Comparison of ENCODE assay signal across 1 cellular context in the genomic region with DNA sequence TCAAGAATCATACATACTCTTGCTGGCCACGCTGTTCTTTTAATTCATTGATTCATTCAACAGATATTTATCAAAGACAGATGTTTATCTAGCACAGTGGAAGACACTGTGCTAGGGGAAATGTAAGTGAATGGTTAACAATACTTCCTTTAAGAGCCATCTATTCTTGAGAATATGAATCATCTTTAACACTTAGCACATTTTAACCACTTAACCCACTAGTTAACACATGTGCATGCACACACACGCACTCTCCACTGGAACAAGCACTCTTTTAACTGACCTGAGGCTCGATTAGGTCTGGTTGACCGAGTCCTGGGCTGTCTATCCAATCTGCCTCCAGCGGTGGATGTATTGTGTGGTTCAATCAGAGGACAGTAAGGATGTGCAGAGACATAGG.
TF ChIP-seq lines count a peak whose summit lies in the region.

No MANE protein-coding gene starts in this region.

TF ChIP-seq in GM23338, 12 proteins besides CTCF, POLR2A, EP300 and RAD21:
- TF ChIP-seq ZNF462 (CRISPR knock-in tag; IDR thresholded peaks at IDR 0.05) (no peak), EZH2phosphoT487 (IDR thresholded peaks at IDR 0.05; ENCODE audit: unreplicated experiment) (no peak), CREB1 (CRISPR knock-in tag; IDR thresholded peaks at IDR 0.05; ENCODE audit: low read depth) (no peak), NANOG (IDR thresholded peaks at IDR 0.05; ENCODE audit: borderline replicate concordance) (no peak), EZH2 (IDR thresholded peaks at IDR 0.05; ENCODE audit: low read depth, unreplicated experiment) (no peak), ZNF114 (CRISPR knock-in tag; IDR thresholded peaks at IDR 0.05) (no peak), POLR2AphosphoS5 (IDR thresholded peaks at IDR 0.05; ENCODE audit: low read depth) (no peak), JUNB (IDR thresholded peaks at IDR 0.05; ENCODE audit: unreplicated experiment) (no peak), STAT1 (IDR thresholded peaks at IDR 0.05; ENCODE audit: unreplicated experiment) (no peak), ZNF331 (CRISPR knock-in tag; IDR thresholded peaks at IDR 0.05; ENCODE audit: low read depth) (no peak)
- TF ChIP-seq, protein P1, sequence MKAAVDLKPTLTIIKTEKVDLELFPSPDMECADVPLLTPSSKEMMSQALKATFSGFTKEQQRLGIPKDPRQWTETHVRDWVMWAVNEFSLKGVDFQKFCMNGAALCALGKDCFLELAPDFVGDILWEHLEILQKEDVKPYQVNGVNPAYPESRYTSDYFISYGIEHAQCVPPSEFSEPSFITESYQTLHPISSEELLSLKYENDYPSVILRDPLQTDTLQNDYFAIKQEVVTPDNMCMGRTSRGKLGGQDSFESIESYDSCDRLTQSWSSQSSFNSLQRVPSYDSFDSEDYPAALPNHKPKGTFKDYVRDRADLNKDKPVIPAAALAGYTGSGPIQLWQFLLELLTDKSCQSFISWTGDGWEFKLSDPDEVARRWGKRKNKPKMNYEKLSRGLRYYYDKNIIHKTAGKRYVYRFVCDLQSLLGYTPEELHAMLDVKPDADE (IDR thresholded peaks at IDR 0.05) = no peak
- TF ChIP-seq, protein P2, sequence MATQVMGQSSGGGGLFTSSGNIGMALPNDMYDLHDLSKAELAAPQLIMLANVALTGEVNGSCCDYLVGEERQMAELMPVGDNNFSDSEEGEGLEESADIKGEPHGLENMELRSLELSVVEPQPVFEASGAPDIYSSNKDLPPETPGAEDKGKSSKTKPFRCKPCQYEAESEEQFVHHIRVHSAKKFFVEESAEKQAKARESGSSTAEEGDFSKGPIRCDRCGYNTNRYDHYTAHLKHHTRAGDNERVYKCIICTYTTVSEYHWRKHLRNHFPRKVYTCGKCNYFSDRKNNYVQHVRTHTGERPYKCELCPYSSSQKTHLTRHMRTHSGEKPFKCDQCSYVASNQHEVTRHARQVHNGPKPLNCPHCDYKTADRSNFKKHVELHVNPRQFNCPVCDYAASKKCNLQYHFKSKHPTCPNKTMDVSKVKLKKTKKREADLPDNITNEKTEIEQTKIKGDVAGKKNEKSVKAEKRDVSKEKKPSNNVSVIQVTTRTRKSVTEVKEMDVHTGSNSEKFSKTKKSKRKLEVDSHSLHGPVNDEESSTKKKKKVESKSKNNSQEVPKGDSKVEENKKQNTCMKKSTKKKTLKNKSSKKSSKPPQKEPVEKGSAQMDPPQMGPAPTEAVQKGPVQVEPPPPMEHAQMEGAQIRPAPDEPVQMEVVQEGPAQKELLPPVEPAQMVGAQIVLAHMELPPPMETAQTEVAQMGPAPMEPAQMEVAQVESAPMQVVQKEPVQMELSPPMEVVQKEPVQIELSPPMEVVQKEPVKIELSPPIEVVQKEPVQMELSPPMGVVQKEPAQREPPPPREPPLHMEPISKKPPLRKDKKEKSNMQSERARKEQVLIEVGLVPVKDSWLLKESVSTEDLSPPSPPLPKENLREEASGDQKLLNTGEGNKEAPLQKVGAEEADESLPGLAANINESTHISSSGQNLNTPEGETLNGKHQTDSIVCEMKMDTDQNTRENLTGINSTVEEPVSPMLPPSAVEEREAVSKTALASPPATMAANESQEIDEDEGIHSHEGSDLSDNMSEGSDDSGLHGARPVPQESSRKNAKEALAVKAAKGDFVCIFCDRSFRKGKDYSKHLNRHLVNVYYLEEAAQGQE (IDR thresholded peaks at IDR 0.05; ENCODE audit: unreplicated experiment) = no peak
